Comparison of ENCODE assay signal across 1 cellular context in genomic region chr12:21169878-21170472, GRCh38.
TF ChIP-seq lines count a peak whose summit lies in the region.

No MANE protein-coding gene starts in this region.

TF ChIP-seq in GM23338, 12 proteins besides CTCF, POLR2A, EP300 and RAD21 (continued from another document):
- no peak for TF ChIP-seq REST (IDR thresholded peaks at IDR 0.05; ENCODE audit: unreplicated experiment)
